1 cellular context compared by ENCODE assay signal in genomic region chr14:23306412-23307145, GRCh38.
TF ChIP-seq lines count a peak whose summit lies in the region.

TSS of gene BCL2L2 (plus strand) at chr14:23306833. CDS start at chr14:23307768, 935 bp downstream.

TF ChIP-seq in K562, 482 proteins besides CTCF, POLR2A, EP300 and RAD21 (continued from another document and continues in another):
- TF ChIP-seq RREB1 (CRISPR knock-in tag; IDR thresholded peaks at IDR 0.05) = no peak
- TF ChIP-seq GATA2 (CRISPR knock-in tag; IDR thresholded peaks at IDR 0.05) = 0 out of 2 replicates have a peak, but pooled peaks have one; percentile 29
- peak; percentile 76 for TF ChIP-seq GABPB1 (CRISPR knock-in tag; IDR thresholded peaks at IDR 0.05)
- TF ChIP-seq SMARCE1 (IDR thresholded peaks at IDR 0.05) = peak; percentile 53; the same call in 1 of the 2 replicates
- TF ChIP-seq KAT7 (CRISPR knock-in tag; IDR thresholded peaks at IDR 0.05; ENCODE audit: borderline replicate concordance) = peak; percentile 66; the same call in 1 of the 2 replicates
- peak; percentile 66; the same call in 1 of the 2 replicates for TF ChIP-seq HLTF (IDR thresholded peaks at IDR 0.05)
- TF ChIP-seq POLR2AphosphoS5 (IDR thresholded peaks at IDR 0.05; ENCODE audit: control insufficient read depth, insufficient read depth, low read depth, low read length) = peak; percentile 80
- TF ChIP-seq NR2C1 (IDR thresholded peaks at IDR 0.05) = no peak
- TF ChIP-seq NR2C1 (tag; IDR thresholded peaks at IDR 0.05) = 0 out of 2 replicates have a peak, but pooled peaks have one; percentile 27
- no peak for TF ChIP-seq PURB (CRISPR knock-in tag; IDR thresholded peaks at IDR 0.05; ENCODE audit: low read depth)
- TF ChIP-seq SP1 (CRISPR knock-in tag; IDR thresholded peaks at IDR 0.05) = peak; percentile 95
- TF ChIP-seq ZBTB12 (CRISPR knock-in tag; IDR thresholded peaks at IDR 0.05) = peak; percentile 94
- TF ChIP-seq ZNF3 (CRISPR knock-in tag; IDR thresholded peaks at IDR 0.05) = 0 out of 2 replicates have a peak, but pooled peaks have one; percentile 34
- peak; percentile 43 to 52; a peak in 3 of 4 replicates for TF ChIP-seq NRF1 (conservative IDR thresholded peaks at IDR 0.05 in 1 of 2, IDR thresholded peaks at IDR 0.05 in 1 of 2)
- TF ChIP-seq RBM39 (optimal IDR thresholded peaks at IDR 0.05; ENCODE audit: low read depth, low read length) = no peak
- TF ChIP-seq CREB1 (IDR thresholded peaks at IDR 0.05) = peak; percentile 98
- peak; percentile 99 for TF ChIP-seq CREB1 (CRISPR knock-in tag; IDR thresholded peaks at IDR 0.05)
- no peak for TF ChIP-seq IRF2 (CRISPR knock-in tag; IDR thresholded peaks at IDR 0.05)
- peak in 1 of 2 experiments; percentile 35; a peak in 1 of 4 replicates for TF ChIP-seq ARNT (IDR thresholded peaks at IDR 0.05)
- TF ChIP-seq GMEB1 (CRISPR knock-in tag; IDR thresholded peaks at IDR 0.05) = peak; percentile 59
- peak; percentile 85 for TF ChIP-seq SUPT5H (IDR thresholded peaks at IDR 0.05)
- no peak for TF ChIP-seq POLR3G (IDR thresholded peaks at IDR 0.05; ENCODE audit: extremely low read depth, insufficient read length, insufficient replicate concordance)
- peak; percentile 61; the same call in 1 of the 2 replicates for TF ChIP-seq ZNF263 (CRISPR knock-in tag; IDR thresholded peaks at IDR 0.05; ENCODE audit: borderline replicate concordance)
- TF ChIP-seq SOX6 (IDR thresholded peaks at IDR 0.05) = peak; percentile 90
- TF ChIP-seq HNRNPLL (IDR thresholded peaks at IDR 0.05; ENCODE audit: low read depth, low read length, poor library complexity, severe bottlenecking) = peak; percentile 25
- 0 out of 2 replicates have a peak, but pooled peaks have one; percentile 52 for TF ChIP-seq TCF7 (IDR thresholded peaks at IDR 0.05; ENCODE audit: borderline replicate concordance)
- peak; percentile 53; the same call in 1 of the 2 replicates for TF ChIP-seq MXI1 (IDR thresholded peaks at IDR 0.05; ENCODE audit: low read depth, low read length)
- TF ChIP-seq EWSR1 (IDR thresholded peaks at IDR 0.05; ENCODE audit: borderline replicate concordance, low read depth, partially characterized antibody) = no peak
- peak; percentile 72 for TF ChIP-seq ETV5 (CRISPR knock-in tag; IDR thresholded peaks at IDR 0.05; ENCODE audit: low read depth)
- no peak for TF ChIP-seq CGGBP1 (CRISPR knock-in tag; IDR thresholded peaks at IDR 0.05)
- peak; percentile 97 for TF ChIP-seq PCBP1 (IDR thresholded peaks at IDR 0.05; ENCODE audit: low read depth, low read length, poor library complexity, severe bottlenecking)
- TF ChIP-seq FOXP1 (CRISPR knock-in tag; IDR thresholded peaks at IDR 0.05) = peak; percentile 83
- TF ChIP-seq ZNF830 (CRISPR knock-in tag; IDR thresholded peaks at IDR 0.05) = 0 out of 2 replicates have a peak, but pooled peaks have one; percentile 37
- TF ChIP-seq NFATC3 (IDR thresholded peaks at IDR 0.05) = no peak
- peak; percentile 31; the same call in 1 of the 2 replicates for TF ChIP-seq TRIM28 (IDR thresholded peaks at IDR 0.05)
- TF ChIP-seq THRB (CRISPR knock-in tag; conservative IDR thresholded peaks at IDR 0.05) = no peak
- no peak for TF ChIP-seq ZNF24 (IDR thresholded peaks at IDR 0.05)
- TF ChIP-seq UBTF (IDR thresholded peaks at IDR 0.05; ENCODE audit: borderline replicate concordance in 1 of 2, low read depth in 2 of 2, low read length in 2 of 2) = peak; percentile 38 to 61; a peak in 1 of 4 replicates
- TF ChIP-seq ZNF518B (CRISPR knock-in tag; IDR thresholded peaks at IDR 0.05) = no peak
- TF ChIP-seq ZNF354B (CRISPR knock-in tag; IDR thresholded peaks at IDR 0.05) = no peak
- peak; percentile 88 for TF ChIP-seq FOXK2 (conservative IDR thresholded peaks at IDR 0.05 in 1 of 2, IDR thresholded peaks at IDR 0.05 in 1 of 2; ENCODE audit: low read depth in 2 of 2)
- peak in 1 of 2 experiments; percentile 87; a peak in 2 of 4 replicates for TF ChIP-seq HDAC1 (IDR thresholded peaks at IDR 0.05)
- no peak for TF ChIP-seq ZNF23 (CRISPR knock-in tag; IDR thresholded peaks at IDR 0.05)
- TF ChIP-seq BRD4 (IDR thresholded peaks at IDR 0.05) = 0 out of 2 replicates have a peak, but pooled peaks have one; percentile 31
- TF ChIP-seq MEF2A (IDR thresholded peaks at IDR 0.05; ENCODE audit: control insufficient read depth, low read depth, low read length) = no peak
- peak in 2 of 3 experiments; percentile 41 to 75 for TF ChIP-seq YY1 (IDR thresholded peaks at IDR 0.05; ENCODE audit: borderline replicate concordance in 1 of 3, control insufficient read depth in 1 of 3, extremely low read depth in 1 of 3, insufficient read depth in 3 of 3, insufficient read length in 1 of 3, insufficient replicate concordance in 2 of 3, low read depth in 1 of 3, low read length in 2 of 3)
- TF ChIP-seq KLF13 (tag; IDR thresholded peaks at IDR 0.05; ENCODE audit: borderline replicate concordance, low read depth) = peak; percentile 27; the same call in 1 of the 2 replicates
- peak; percentile 90 for TF ChIP-seq KDM5B (IDR thresholded peaks at IDR 0.05; ENCODE audit: insufficient replicate concordance, low read depth, low read length)
- no peak for TF ChIP-seq KLF6 (CRISPR knock-in tag; IDR thresholded peaks at IDR 0.05; ENCODE audit: borderline replicate concordance)
- no peak for TF ChIP-seq FUS (optimal IDR thresholded peaks at IDR 0.05; ENCODE audit: low read depth, low read length)
- TF ChIP-seq MYNN (IDR thresholded peaks at IDR 0.05) = 0 out of 2 replicates have a peak, but pooled peaks have one; percentile 15
- no peak for TF ChIP-seq MYNN (CRISPR knock-in tag; IDR thresholded peaks at IDR 0.05)
- TF ChIP-seq NUFIP1 (IDR thresholded peaks at IDR 0.05; ENCODE audit: partially characterized antibody) = peak; percentile 100
- peak; percentile 85 for TF ChIP-seq PHF8 (IDR thresholded peaks at IDR 0.05; ENCODE audit: borderline replicate concordance, low read length)
- no peak for TF ChIP-seq STAT5A (IDR thresholded peaks at IDR 0.05; ENCODE audit: borderline replicate concordance, low read length)
